ENCODE assay signal across 8 cellular contexts in genomic region chr18:7021994-7022840, GRCh38.
DNase-seq lines count a peak whose midpoint lies in the region; ATAC-seq and FAIRE-seq lines count a peak whose summit lies in the region.

No MANE protein-coding gene starts in this region.

- H3K27ac Mint-ChIP-seq in CD4-positive, alpha-beta memory T cell, result no peak overlapping the region

- no peak overlapping the region for H3K4me3 Mint-ChIP-seq in CD4-positive, alpha-beta memory T cell

- H3K27ac ChIP-seq in CD4-positive, alpha-beta memory T cell (ENCODE audit: low read depth, low read length), result no peak overlapping the region

- H3K27me3 Mint-ChIP-seq in CD4-positive, alpha-beta memory T cell, result no peaks in the 10 kb centered on the region

- H3K36me3 ChIP-seq in CD4-positive, alpha-beta memory T cell (ENCODE audit: insufficient read depth, low read length), result no peaks in the 10 kb centered on the region

- DNase-seq in ELR (ENCODE audit: low read depth) (peak; percentile 71), NCI-H128 (lab: John Stamatoyannopoulos, UW; ENCODE audit: unreplicated experiment) (peak; percentile 81), kidney glomerular epithelial cell (lab: John Stamatoyannopoulos, UW) (peak; percentile 59), foreskin melanocyte (no peak)
- DNase-seq in CD4-positive, alpha-beta memory T cell, result no peak

- H3K4me1 ChIP-seq in CD4-positive, alpha-beta memory T cell (ENCODE audit: insufficient read depth, low read length), result no peaks in the 10 kb centered on the region

- H3K9me3 Mint-ChIP-seq in CD4-positive, alpha-beta memory T cell, result peaks cover 0 to 8% (median 4%) of the 10 kb centered on the region in 8 donors

- intact Hi-C loops in CD4-positive, alpha-beta memory T cell (cut with micrococcal nuclease), result no loop called here

- CTCF ChIA-PET in CD4-positive, alpha-beta memory T cell (lab: Charles Lee; ENCODE audit: partially characterized antibody), result no interaction called here

- no peaks in the 10 kb centered on the region for H3K9me3 ChIP-seq in CD4-positive, alpha-beta memory T cell (ENCODE audit: control insufficient read depth in 1 of 2, low read length in 2 of 2)

- no peak for ATAC-seq in GM18867 (IDR thresholded peaks at IDR 0.05; ENCODE audit: unreplicated experiment)
- no peak for ATAC-seq in GM19328 (IDR thresholded peaks at IDR 0.05; ENCODE audit: unreplicated experiment)

- H3K4me1 Mint-ChIP-seq in CD4-positive, alpha-beta memory T cell, result no peaks in the 10 kb centered on the region

- POLR2A ChIA-PET in CD4-positive, alpha-beta memory T cell (lab: Charles Lee; ENCODE audit: partially characterized antibody), result no interaction called here

- H3K36me3 Mint-ChIP-seq in CD4-positive, alpha-beta memory T cell, result no peaks in the 10 kb centered on the region

- H3K4me3 ChIP-seq in CD4-positive, alpha-beta memory T cell (ENCODE audit: low read length in 2 of 2), result no peak overlapping the region

- H3K27me3 ChIP-seq in CD4-positive, alpha-beta memory T cell (ENCODE audit: insufficient read depth, low read length), result no peaks in the 10 kb centered on the region

- peak; percentile 91 for FAIRE-seq in TTC549 (lab: Jason Lieb, UNC)

Comparison
In these comparisons a context has a peak if more than half of its experiments do, and no peak if none do; other contexts are left out.
1. DNase-seq: peak in ELR (single experiment), NCI-H128 (single experiment) and kidney glomerular epithelial cell (single experiment); none in CD4-positive, alpha-beta memory T cell (0 of 5) and foreskin melanocyte (single experiment).